ENCODE assay signal across 8 cellular contexts in the genomic region with DNA sequence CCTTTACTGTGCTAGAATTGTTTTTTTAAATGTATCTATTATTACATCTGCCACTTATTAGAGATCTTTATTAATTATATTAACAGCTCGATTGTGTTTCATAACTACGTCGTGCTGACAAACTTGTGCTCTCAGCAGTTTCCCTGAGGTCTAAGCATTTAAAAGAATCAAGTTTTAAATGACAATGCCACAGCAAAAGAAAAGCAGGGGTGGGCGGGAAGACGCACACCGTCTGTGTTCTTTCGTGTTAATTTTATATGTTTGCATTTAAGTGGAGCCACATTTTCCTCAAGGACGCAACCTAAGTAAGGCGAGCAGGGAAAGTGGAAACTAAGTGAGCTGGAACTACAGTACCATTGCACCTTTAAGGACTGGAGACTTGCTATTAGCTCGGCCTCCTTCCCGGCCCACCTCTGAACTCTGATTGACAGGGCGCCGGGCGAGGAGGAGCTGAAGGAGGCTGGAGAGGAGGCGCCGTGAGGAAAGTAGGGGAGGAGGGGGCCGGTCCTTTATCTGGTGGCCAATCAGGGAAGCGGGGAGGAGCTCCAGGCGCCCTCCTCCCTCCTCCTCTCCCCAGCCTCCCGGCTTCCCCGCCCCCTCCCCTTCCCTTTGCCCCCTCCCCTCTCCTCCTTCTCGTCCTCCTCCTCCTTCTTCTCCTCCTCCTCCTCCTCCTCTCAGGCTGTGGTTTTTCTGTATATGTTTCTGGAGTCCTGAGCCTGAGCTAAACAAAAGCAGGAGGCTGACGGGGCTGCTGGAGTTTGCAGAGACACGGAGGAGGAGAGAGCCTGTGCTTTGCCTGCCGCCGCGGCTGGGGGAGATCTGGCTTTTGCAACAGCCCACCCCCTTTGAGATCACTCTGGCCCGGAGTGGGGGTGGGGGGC. TPM values are rescaled to one million over a fixed set of nuclear protein-coding genes. Genes with fewer than 3 reads are reported as not detected.
DNase-seq lines count a peak whose midpoint lies in the region; ATAC-seq and TF ChIP-seq lines count a peak whose summit lies in the region.

A gene (plus strand): TSS at position 724 of the 881 bp plus-strand sequence.

- peaks cover 6 to 40% (median 16%) of the 10 kb centered on the region in 5 donors for H3K27me3 Mint-ChIP-seq in naive thymus-derived CD8-positive, alpha-beta T cell
- H3K27me3 Mint-ChIP-seq in stimulated activated memory B cell treated with anti-CD40 and anti-IgM and Interleukin-4, amounts not matched to agents 10 μg/mL and 1 μg/mL and 100 μg/mL, for 72 hours: peaks cover 34% of the 10 kb centered on the region

- POLR2A ChIA-PET in naive thymus-derived CD8-positive, alpha-beta T cell (lab: Charles Lee): no interaction called here

- H3K9me3 Mint-ChIP-seq in naive thymus-derived CD8-positive, alpha-beta T cell: peaks cover 0 to 6% (median 2%) of the 10 kb centered on the region in 9 donors
- peaks cover 5% of the 10 kb centered on the region for H3K9me3 Mint-ChIP-seq in stimulated activated memory B cell treated with anti-CD40 and anti-IgM and Interleukin-4, amounts not matched to agents 10 μg/mL and 1 μg/mL and 100 μg/mL, for 72 hours

- peak within 1 kb of the TSS; percentile 85 for H3K4me3 ChIP-seq in fibroblast of pulmonary artery (replicated peaks; ENCODE audit: low read depth, low read length)

- H3K27ac Mint-ChIP-seq in naive thymus-derived CD8-positive, alpha-beta T cell: peak within 1 kb of the TSS in 5 of 10 donors; percentile 20 to 77 (median 53)
- H3K27ac Mint-ChIP-seq in stimulated activated memory B cell treated with anti-CD40 and anti-IgM and Interleukin-4, amounts not matched to agents 10 μg/mL and 1 μg/mL and 100 μg/mL, for 72 hours: no peak within 1 kb of the TSS

- H3K4me3 Mint-ChIP-seq in naive thymus-derived CD8-positive, alpha-beta T cell: peak within 1 kb of the TSS; percentile 78 to 93 (median 85)
- peak within 1 kb of the TSS; percentile 77 for H3K4me3 Mint-ChIP-seq in stimulated activated memory B cell treated with anti-CD40 and anti-IgM and Interleukin-4, amounts not matched to agents 10 μg/mL and 1 μg/mL and 100 μg/mL, for 72 hours

- H3K36me3 Mint-ChIP-seq in naive thymus-derived CD8-positive, alpha-beta T cell: peaks cover 0 to 12% (median 2%) of the 10 kb centered on the region in 3 donors
- H3K36me3 Mint-ChIP-seq in stimulated activated memory B cell treated with anti-CD40 and anti-IgM and Interleukin-4, amounts not matched to agents 10 μg/mL and 1 μg/mL and 100 μg/mL, for 72 hours: no peaks in the 10 kb centered on the region

- DNase-seq in DMS153 (lab: John Stamatoyannopoulos, UW) (peak; percentile 99), Kasumi-1 (lab: John Stamatoyannopoulos, UW) (peak; percentile 94 to 97), RPMI7951 (ENCODE audit: low read depth) (peak; percentile 95), fibroblast of pulmonary artery (ENCODE audit: low read depth) (peak; percentile 99)
- DNase-seq in activated T-helper 9 cell treated with anti-CD3 and anti-CD28 coated beads, Interleukin-2, amount 50 U/mL, for 16 hours (ENCODE audit: low read depth): peak; percentile 54
- DNase-seq in naive thymus-derived CD8-positive, alpha-beta T cell: peak; percentile 47 to 86 (median 70)

- H3K4me1 Mint-ChIP-seq in naive thymus-derived CD8-positive, alpha-beta T cell: peaks cover 0 to 27% (median 17%) of the 10 kb centered on the region in 4 donors
- peaks cover 11% of the 10 kb centered on the region for H3K4me1 Mint-ChIP-seq in stimulated activated memory B cell treated with anti-CD40 and anti-IgM and Interleukin-4, amounts not matched to agents 10 μg/mL and 1 μg/mL and 100 μg/mL, for 72 hours

- ATAC-seq in GM21825 (IDR thresholded peaks at IDR 0.05; ENCODE audit: unreplicated experiment): peak; percentile 100
- ATAC-seq in naive thymus-derived CD8-positive, alpha-beta T cell: peak; percentile 99
- peak; percentile 99 for ATAC-seq in stimulated activated memory B cell treated with anti-CD40 and anti-IgM and Interleukin-4, amounts not matched to agents 10 μg/mL and 1 μg/mL and 100 μg/mL, for 72 hours

- no peak for TF ChIP-seq CTCF in fibroblast of pulmonary artery (IDR thresholded peaks at IDR 0.05; ENCODE audit: low read length, missing control alignments)

RNA-seq across cellular contexts. Expression of the gene that starts here (rescaled TPM):
- 1.7 and 2.4 TPM in 2 replicates for total RNA-seq in RPMI7951 (2014; rRNA removed; shearing (Covaris generic))
- 1 to 10 TPM; 1.4 to 1.8 TPM for total RNA-seq in naive thymus-derived CD8-positive, alpha-beta T cell
- under 1 TPM in 1 of 3 donors, not detected in 2; 0.08 TPM for polyA plus RNA-seq in naive thymus-derived CD8-positive, alpha-beta T cell

Comparison
In these comparisons a context has a peak if more than half of its experiments do, and no peak if none do; other contexts are left out.
1. Peak in every context shown above with its lines: DNase-seq, ATAC-seq and H3K4me3 ChIP-seq.